15 cellular contexts compared by ENCODE assay signal in genomic region chr20:24066075-24066700, GRCh38.
DNase-seq lines count a peak whose midpoint lies in the region; ATAC-seq and TF ChIP-seq lines count a peak whose summit lies in the region.
"Had no signal": no experiment of that assay in that cellular context is flagged by ENCODE, and none has a peak within 500 bp of the region (broad histone marks: within the 10 kb centered on the region; RNA-seq: fewer than 3 reads in every experiment).

No MANE protein-coding gene starts in this region.

- TF ChIP-seq EP300 in gastroesophageal sphincter (IDR thresholded peaks at IDR 0.05) = no peak

- no peak overlapping the region for H3K4me3 ChIP-seq in gastroesophageal sphincter
- H3K4me3 ChIP-seq: GM23248, neural progenitor cell, transverse colon had no signal

- intact Hi-C loops in activated CD4-positive, alpha-beta T cell treated with anti-CD3 and anti-CD28 coated beads, Interleukin-2, amount 10 ng/mL, durations not matched to agents 24 days and 14 days (cut with micrococcal nuclease) = loop anchor here (1.0 kb wide), 1 partner anchor 21 kb away; no protein-coding TSS in a partner anchor

- POLR2A ChIA-PET in WTC11 (lab: Charles Lee) = no interaction called here

- no peaks in the 10 kb centered on the region for H3K4me1 ChIP-seq in gastroesophageal sphincter
- H3K4me1 ChIP-seq: neural progenitor cell, transverse colon had no signal

- ATAC-seq in WTC11 (no peak), gastroesophageal sphincter (no peak)

- no peak overlapping the region for H3K27ac ChIP-seq in gastroesophageal sphincter
- H3K27ac ChIP-seq: GM23248, neural progenitor cell, transverse colon had no signal

- no peak overlapping the region for H3K27ac Mint-ChIP-seq in activated CD4-positive, alpha-beta T cell treated with anti-CD3 and anti-CD28 coated beads, Interleukin-2, amount 10 ng/mL, durations not matched to agents 24 days and 14 days
- H3K27ac Mint-ChIP-seq in activated naive CD8-positive, alpha-beta T cell = peak overlapping the region; percentile 46
- H3K27ac Mint-ChIP-seq in WTC11 = no peak overlapping the region
- H3K27ac Mint-ChIP-seq: neural progenitor cell had no signal

- H3K4me3 Mint-ChIP-seq in activated CD4-positive, alpha-beta T cell treated with anti-CD3 and anti-CD28 coated beads, Interleukin-2, amount 10 ng/mL, durations not matched to agents 24 days and 14 days = peak overlapping the region; percentile 61
- H3K4me3 Mint-ChIP-seq in activated naive CD8-positive, alpha-beta T cell = peak overlapping the region; percentile 56
- no peak overlapping the region for H3K4me3 Mint-ChIP-seq in WTC11
- H3K4me3 Mint-ChIP-seq: neural progenitor cell had no signal

- peaks cover 3% of the 10 kb centered on the region for H3K27me3 ChIP-seq in gastroesophageal sphincter
- H3K27me3 ChIP-seq: neural progenitor cell, transverse colon had no signal

- H3K27me3 Mint-ChIP-seq in activated CD4-positive, alpha-beta T cell treated with anti-CD3 and anti-CD28 coated beads, Interleukin-2, amount 10 ng/mL, durations not matched to agents 24 days and 14 days = peaks cover 2% of the 10 kb centered on the region
- H3K27me3 Mint-ChIP-seq in activated naive CD8-positive, alpha-beta T cell = no peaks in the 10 kb centered on the region
- H3K27me3 Mint-ChIP-seq in WTC11 (ENCODE audit: low read depth) = no peaks in the 10 kb centered on the region

- TF ChIP-seq CTCF in WTC11 (IDR thresholded peaks at IDR 0.05) (no peak), gastroesophageal sphincter (IDR thresholded peaks at IDR 0.05) (no peak)

- peak; percentile 31 for DNase-seq in activated gamma-delta T cell treated with Interleukin-2 at 50 U/mL for 16 hours
- DNase-seq in activated gamma-delta T cell (lab: John Stamatoyannopoulos, UW) = no peak
- peak; percentile 69 for DNase-seq in activated CD4-positive, alpha-beta T cell treated with anti-CD3 and anti-CD28 coated beads, Interleukin-2, amount 10 ng/mL, durations not matched to agents 24 days and 14 days
- DNase-seq in stimulated activated naive CD4-positive, alpha-beta T cell treated with Interleukin-2 at 50 U/mL for 16 hours (lab: John Stamatoyannopoulos, UW) = peak; percentile 2
- DNase-seq in LoVo (ENCODE audit: low spot score) = no peak
- DNase-seq in WTC11 (ENCODE audit: low spot score) = no peak
- DNase-seq: glutamatergic neuron, GM23248, mesenchymal stem cell, NCI-H1930, NCI-H510A, transverse colon had no signal

- WGBS in gastroesophageal sphincter (ENCODE audit: low coverage in 1 of 2), 2 donors = 47 to 71% methylated on average over 6 of the region's 6 CpGs

- peaks cover 0 to 17% (median 0%) of the 10 kb centered on the region in 3 donors for H3K9me3 ChIP-seq in gastroesophageal sphincter

- peaks cover 3% of the 10 kb centered on the region for H3K36me3 Mint-ChIP-seq in activated CD4-positive, alpha-beta T cell treated with anti-CD3 and anti-CD28 coated beads, Interleukin-2, amount 10 ng/mL, durations not matched to agents 24 days and 14 days (ENCODE audit: low read depth)
- H3K36me3 Mint-ChIP-seq in activated naive CD8-positive, alpha-beta T cell = peaks cover 9% of the 10 kb centered on the region
- H3K36me3 Mint-ChIP-seq in WTC11 = no peaks in the 10 kb centered on the region
- H3K36me3 Mint-ChIP-seq: neural progenitor cell had no signal

- TF ChIP-seq POLR2A in gastroesophageal sphincter (IDR thresholded peaks at IDR 0.05) = no peak

- peaks cover 14% of the 10 kb centered on the region for H3K9me3 Mint-ChIP-seq in activated CD4-positive, alpha-beta T cell treated with anti-CD3 and anti-CD28 coated beads, Interleukin-2, amount 10 ng/mL, durations not matched to agents 24 days and 14 days
- peaks cover 14% of the 10 kb centered on the region for H3K9me3 Mint-ChIP-seq in activated naive CD8-positive, alpha-beta T cell (ENCODE audit: low read depth)
- H3K9me3 Mint-ChIP-seq in WTC11 = 0 out of 2 replicates have a peak, but pooled peaks cover 5% of the 10 kb centered on the region

- no peaks in the 10 kb centered on the region for H3K36me3 ChIP-seq in gastroesophageal sphincter
- H3K36me3 ChIP-seq: neural progenitor cell, transverse colon had no signal

- CTCF ChIA-PET in WTC11 (lab: Charles Lee) = interaction anchor here (1.2 kb wide), 1 partner anchor 128 kb away, joined by 3 read pairs; no protein-coding TSS in a partner anchor

- peaks cover 9% of the 10 kb centered on the region for H3K4me1 Mint-ChIP-seq in activated CD4-positive, alpha-beta T cell treated with anti-CD3 and anti-CD28 coated beads, Interleukin-2, amount 10 ng/mL, durations not matched to agents 24 days and 14 days
- peaks cover 17% of the 10 kb centered on the region for H3K4me1 Mint-ChIP-seq in activated naive CD8-positive, alpha-beta T cell (ENCODE audit: low read depth)
- peaks cover 10% of the 10 kb centered on the region for H3K4me1 Mint-ChIP-seq in WTC11
- H3K4me1 Mint-ChIP-seq: neural progenitor cell had no signal

TF ChIP-seq in WTC11, 78 proteins besides CTCF, POLR2A, EP300 and RAD21:
- TF ChIP-seq ZNF425 (CRISPR knock-in tag; conservative IDR thresholded peaks at IDR 0.05) (no peak), FOXP1 (CRISPR knock-in tag; IDR thresholded peaks at IDR 0.05; ENCODE audit: borderline replicate concordance) (no peak), TEAD1 (CRISPR knock-in tag; IDR thresholded peaks at IDR 0.05) (no peak), ZNF121 (CRISPR knock-in tag; IDR thresholded peaks at IDR 0.05) (no peak), NFATC4 (CRISPR knock-in tag; IDR thresholded peaks at IDR 0.05) (no peak), ATF1 (CRISPR knock-in tag; IDR thresholded peaks at IDR 0.05) (no peak), ZBTB21 (CRISPR knock-in tag; IDR thresholded peaks at IDR 0.05; ENCODE audit: borderline replicate concordance) (no peak), KAT7 (CRISPR knock-in tag; IDR thresholded peaks at IDR 0.05; ENCODE audit: borderline replicate concordance) (no peak)
- TF ChIP-seq, protein P1, sequence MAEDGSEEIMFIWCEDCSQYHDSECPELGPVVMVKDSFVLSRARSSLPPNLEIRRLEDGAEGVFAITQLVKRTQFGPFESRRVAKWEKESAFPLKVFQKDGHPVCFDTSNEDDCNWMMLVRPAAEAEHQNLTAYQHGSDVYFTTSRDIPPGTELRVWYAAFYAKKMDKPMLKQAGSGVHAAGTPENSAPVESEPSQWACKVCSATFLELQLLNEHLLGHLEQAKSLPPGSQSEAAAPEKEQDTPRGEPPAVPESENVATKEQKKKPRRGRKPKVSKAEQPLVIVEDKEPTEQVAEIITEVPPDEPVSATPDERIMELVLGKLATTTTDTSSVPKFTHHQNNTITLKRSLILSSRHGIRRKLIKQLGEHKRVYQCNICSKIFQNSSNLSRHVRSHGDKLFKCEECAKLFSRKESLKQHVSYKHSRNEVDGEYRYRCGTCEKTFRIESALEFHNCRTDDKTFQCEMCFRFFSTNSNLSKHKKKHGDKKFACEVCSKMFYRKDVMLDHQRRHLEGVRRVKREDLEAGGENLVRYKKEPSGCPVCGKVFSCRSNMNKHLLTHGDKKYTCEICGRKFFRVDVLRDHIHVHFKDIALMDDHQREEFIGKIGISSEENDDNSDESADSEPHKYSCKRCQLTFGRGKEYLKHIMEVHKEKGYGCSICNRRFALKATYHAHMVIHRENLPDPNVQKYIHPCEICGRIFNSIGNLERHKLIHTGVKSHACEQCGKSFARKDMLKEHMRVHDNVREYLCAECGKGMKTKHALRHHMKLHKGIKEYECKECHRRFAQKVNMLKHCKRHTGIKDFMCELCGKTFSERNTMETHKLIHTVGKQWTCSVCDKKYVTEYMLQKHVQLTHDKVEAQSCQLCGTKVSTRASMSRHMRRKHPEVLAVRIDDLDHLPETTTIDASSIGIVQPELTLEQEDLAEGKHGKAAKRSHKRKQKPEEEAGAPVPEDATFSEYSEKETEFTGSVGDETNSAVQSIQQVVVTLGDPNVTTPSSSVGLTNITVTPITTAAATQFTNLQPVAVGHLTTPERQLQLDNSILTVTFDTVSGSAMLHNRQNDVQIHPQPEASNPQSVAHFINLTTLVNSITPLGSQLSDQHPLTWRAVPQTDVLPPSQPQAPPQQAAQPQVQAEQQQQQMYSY (CRISPR knock-in tag; IDR thresholded peaks at IDR 0.05) = no peak

Comparison
In these comparisons a context has a peak if more than half of its experiments do, and no peak if none do; other contexts are left out.
1. DNase-seq: peak in activated gamma-delta T cell treated with Interleukin-2 at 50 U/mL for 16 hours (single experiment), activated CD4-positive, alpha-beta T cell treated with anti-CD3 and anti-CD28 coated beads, Interleukin-2, amount 10 ng/mL, durations not matched to agents 24 days and 14 days (single experiment) and stimulated activated naive CD4-positive, alpha-beta T cell treated with Interleukin-2 at 50 U/mL for 16 hours (single experiment); none in activated gamma-delta T cell (single experiment), LoVo (single experiment) and WTC11 (single experiment).